Comparison of ENCODE assay signal across 1 cellular context in the genomic region with DNA sequence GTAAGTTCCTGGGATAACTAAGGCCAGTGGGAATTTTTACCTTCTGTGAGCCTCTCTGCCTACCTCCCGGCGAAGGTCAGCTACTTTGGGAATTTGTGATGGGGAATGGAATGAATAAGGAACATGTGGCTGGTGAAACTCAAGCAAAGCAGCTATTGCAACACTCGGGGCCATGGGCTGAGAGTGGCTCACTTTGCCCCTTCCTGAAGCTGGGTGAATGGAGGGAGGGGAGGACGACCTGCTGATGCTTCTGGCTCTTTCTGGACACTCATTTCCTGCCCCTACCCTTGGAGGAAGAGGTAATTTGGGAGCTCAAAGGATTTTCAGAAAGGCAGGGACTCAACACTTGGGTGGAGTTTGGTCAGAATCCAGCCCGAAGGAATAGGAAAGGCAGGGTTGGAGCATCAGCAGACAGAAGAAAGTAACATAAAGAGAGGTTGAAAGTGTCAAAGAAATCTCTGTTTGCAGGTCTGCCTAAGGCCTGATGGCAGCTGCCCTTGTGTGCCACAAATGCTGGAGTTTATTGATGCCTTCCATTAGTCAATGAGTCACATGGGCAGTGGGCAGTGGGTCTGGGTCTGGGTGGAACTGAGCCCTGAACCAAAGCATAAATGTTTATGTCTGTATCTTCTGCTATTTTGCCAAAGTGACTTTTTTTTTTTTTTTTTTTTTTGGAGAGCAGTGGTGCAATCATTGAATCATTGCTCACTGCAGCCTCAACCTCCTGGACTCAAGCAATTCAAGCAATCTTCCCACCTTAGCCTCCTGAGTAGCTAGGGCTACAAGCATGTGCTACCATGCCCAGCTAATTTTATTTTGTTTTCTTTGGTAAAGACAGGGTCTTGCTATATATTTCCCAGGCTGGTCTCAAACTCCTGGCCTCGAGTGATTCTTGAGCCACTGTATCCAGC.
TF ChIP-seq lines count a peak whose summit lies in the region.

No MANE protein-coding gene starts in this region.

TF ChIP-seq in WTC11, 78 proteins besides CTCF, POLR2A, EP300 and RAD21:
- TF ChIP-seq, protein P1, sequence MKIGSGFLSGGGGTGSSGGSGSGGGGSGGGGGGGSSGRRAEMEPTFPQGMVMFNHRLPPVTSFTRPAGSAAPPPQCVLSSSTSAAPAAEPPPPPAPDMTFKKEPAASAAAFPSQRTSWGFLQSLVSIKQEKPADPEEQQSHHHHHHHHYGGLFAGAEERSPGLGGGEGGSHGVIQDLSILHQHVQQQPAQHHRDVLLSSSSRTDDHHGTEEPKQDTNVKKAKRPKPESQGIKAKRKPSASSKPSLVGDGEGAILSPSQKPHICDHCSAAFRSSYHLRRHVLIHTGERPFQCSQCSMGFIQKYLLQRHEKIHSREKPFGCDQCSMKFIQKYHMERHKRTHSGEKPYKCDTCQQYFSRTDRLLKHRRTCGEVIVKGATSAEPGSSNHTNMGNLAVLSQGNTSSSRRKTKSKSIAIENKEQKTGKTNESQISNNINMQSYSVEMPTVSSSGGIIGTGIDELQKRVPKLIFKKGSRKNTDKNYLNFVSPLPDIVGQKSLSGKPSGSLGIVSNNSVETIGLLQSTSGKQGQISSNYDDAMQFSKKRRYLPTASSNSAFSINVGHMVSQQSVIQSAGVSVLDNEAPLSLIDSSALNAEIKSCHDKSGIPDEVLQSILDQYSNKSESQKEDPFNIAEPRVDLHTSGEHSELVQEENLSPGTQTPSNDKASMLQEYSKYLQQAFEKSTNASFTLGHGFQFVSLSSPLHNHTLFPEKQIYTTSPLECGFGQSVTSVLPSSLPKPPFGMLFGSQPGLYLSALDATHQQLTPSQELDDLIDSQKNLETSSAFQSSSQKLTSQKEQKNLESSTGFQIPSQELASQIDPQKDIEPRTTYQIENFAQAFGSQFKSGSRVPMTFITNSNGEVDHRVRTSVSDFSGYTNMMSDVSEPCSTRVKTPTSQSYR (CRISPR knock-in tag; IDR thresholded peaks at IDR 0.05): no peak
- TF ChIP-seq ZNF121 (CRISPR knock-in tag; IDR thresholded peaks at IDR 0.05): no peak
- TF ChIP-seq, protein P2, sequence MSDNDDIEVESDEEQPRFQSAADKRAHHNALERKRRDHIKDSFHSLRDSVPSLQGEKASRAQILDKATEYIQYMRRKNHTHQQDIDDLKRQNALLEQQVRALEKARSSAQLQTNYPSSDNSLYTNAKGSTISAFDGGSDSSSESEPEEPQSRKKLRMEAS (CRISPR knock-in tag; IDR thresholded peaks at IDR 0.05): no peak
- TF ChIP-seq, protein P3, sequence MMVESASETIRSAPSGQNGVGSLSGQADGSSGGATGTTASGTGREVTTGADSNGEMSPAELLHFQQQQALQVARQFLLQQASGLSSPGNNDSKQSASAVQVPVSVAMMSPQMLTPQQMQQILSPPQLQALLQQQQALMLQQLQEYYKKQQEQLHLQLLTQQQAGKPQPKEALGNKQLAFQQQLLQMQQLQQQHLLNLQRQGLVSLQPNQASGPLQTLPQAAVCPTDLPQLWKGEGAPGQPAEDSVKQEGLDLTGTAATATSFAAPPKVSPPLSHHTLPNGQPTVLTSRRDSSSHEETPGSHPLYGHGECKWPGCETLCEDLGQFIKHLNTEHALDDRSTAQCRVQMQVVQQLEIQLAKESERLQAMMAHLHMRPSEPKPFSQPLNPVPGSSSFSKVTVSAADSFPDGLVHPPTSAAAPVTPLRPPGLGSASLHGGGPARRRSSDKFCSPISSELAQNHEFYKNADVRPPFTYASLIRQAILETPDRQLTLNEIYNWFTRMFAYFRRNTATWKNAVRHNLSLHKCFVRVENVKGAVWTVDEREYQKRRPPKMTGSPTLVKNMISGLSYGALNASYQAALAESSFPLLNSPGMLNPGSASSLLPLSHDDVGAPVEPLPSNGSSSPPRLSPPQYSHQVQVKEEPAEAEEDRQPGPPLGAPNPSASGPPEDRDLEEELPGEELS (CRISPR knock-in tag; IDR thresholded peaks at IDR 0.05): no peak
- no peak for TF ChIP-seq SOX15 (CRISPR knock-in tag; IDR thresholded peaks at IDR 0.05)
